12 cellular contexts compared by ENCODE assay signal in the genomic region with DNA sequence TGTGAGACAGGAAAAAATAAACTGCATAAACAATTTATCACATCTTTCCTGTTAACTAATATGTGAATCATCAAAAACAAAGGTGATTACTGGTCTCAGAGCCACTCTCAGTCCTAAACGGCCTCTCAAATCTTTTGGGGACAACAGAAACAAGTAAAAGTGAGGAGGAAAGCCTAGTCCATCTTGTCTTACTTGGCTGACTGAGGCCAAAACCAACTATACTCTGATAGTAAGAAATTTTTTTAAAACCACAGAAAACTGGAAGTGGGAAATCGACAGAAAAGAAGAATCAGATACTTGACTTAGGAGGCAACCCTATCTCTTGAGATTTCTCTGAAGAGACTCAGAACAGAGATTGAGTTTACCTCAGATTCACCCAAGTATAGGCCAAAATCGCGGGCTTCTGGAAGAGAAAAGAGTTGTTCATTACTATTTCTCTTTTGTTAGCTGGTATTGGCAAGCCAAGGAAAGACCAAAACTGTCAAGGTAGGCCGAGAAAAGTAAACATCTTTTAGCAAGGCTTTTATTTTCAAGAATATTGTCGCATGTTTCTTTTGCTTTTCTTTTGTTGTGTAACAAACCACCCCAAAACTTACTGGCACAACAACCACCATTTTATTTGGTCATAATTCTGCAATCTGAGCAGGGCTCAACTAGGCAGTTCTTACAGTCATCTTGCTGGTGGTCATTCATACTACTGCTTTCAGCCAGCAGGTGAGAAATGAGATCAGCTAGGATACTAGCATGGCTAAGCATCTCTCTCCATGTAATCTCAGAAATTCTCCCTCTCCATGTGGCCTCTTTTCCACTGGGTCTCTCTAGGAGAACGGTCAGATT. TPM values are rescaled to one million over a fixed set of nuclear protein-coding genes. Genes with fewer than 3 reads are reported as not detected.
DNase-seq lines count a peak whose midpoint lies in the region; ATAC-seq, FAIRE-seq and TF ChIP-seq lines count a peak whose summit lies in the region.
"Had no signal": no experiment of that assay in that cellular context is flagged by ENCODE, and none has a peak within 500 bp of the region (broad histone marks: within the 10 kb centered on the region; RNA-seq: fewer than 3 reads in every experiment).

No MANE protein-coding gene starts in this region.

- H2AFZ ChIP-seq in H1 (ENCODE audit: low read length) = no peak overlapping the region

- no peaks in the 10 kb centered on the region for H3K23me2 ChIP-seq in H1 (ENCODE audit: low read depth, low read length)

- H3K36me3 ChIP-seq in H1 (ENCODE audit: control insufficient read depth in 2 of 4, insufficient read depth in 4 of 4, low read length in 3 of 4) = peaks cover 0 to 2% (median 0%) of the 10 kb centered on the region in 4 experiments; a peak in 1 of 8 replicates

- peaks cover 0 to 10% (median 6%) of the 10 kb centered on the region in 4 experiments; a peak in 4 of 7 replicates for H3K4me1 ChIP-seq in H1 (replicated peaks in 1 of 4; ENCODE audit: control insufficient read depth in 3 of 4, insufficient read depth in 4 of 4, low read length in 3 of 4)

- POLR2A ChIA-PET in H1 (lab: Charles Lee; ENCODE audit: partially characterized antibody) = interaction anchor here (1.5 kb wide), 1 partner anchor 47 kb away, joined by 4 read pairs; no protein-coding TSS in a partner anchor

- no peak overlapping the region for H2BK120ac ChIP-seq in H1 (replicated peaks; ENCODE audit: low read depth, low read length)

- DNase-seq in H1 (ENCODE audit: low read depth in 1 of 2, low spot score in 2 of 2) (no peak), Right ventricle myocardium superior (no peak), foreskin fibroblast (no peak), midbrain (lab: John Stamatoyannopoulos, UW) (no peak)
- DNase-seq: activated CD4-positive, CD25-positive, alpha-beta regulatory T cell treated with anti-CD3 and anti-CD28 coated beads, Interleukin-2, amount 50 U/mL, for 72 hours; effector CD4-positive, alpha-beta T cell; stimulated activated CD4-positive, alpha-beta T cell treated with anti-CD3 and anti-CD28 coated beads, Interleukin-2, amount 100 ng/mL, for 24 hours had no signal

- H2BK12ac ChIP-seq in H1 (ENCODE audit: low read depth, low read length) = no peak overlapping the region

- 0 out of 4 replicates have a peak, but pooled peaks cover 0 to under 1% of the 10 kb centered on the region in 2 experiments for H3K79me2 ChIP-seq in H1 (ENCODE audit: control insufficient read depth in 1 of 2, insufficient read depth in 2 of 2, low read length in 2 of 2)

- no peak overlapping the region for H3K56ac ChIP-seq in H1 (replicated peaks; ENCODE audit: insufficient read length, low read depth, low read length)

- FAIRE-seq in H1 (lab: Jason Lieb, UNC) = peak; percentile 70

- no peak for TF ChIP-seq RAD21 in H1 (IDR thresholded peaks at IDR 0.05 in 1 of 2, conservative IDR thresholded peaks at IDR 0.05 in 1 of 2; ENCODE audit: low read depth in 2 of 2, low read length in 2 of 2)

- no peaks in the 10 kb centered on the region for H4K20me1 ChIP-seq in H1 (replicated peaks in 1 of 2; ENCODE audit: control insufficient read depth in 1 of 2, insufficient read depth in 2 of 2, low read length in 2 of 2)

- no peak overlapping the region for H4K91ac ChIP-seq in H1 (replicated peaks; ENCODE audit: insufficient read length, low read length)

- CTCF ChIA-PET in H1 (lab: Charles Lee; ENCODE audit: partially characterized antibody) = interaction anchor here (0.6 to 2.0 kb wide), 3 partner anchors 12 to 239 kb away, joined by 3 to 10 read pairs (median 4); no protein-coding TSS in a partner anchor

- H3K4me3 ChIP-seq in H1 (ENCODE audit: extremely low read depth in 1 of 4, insufficient read depth in 2 of 4, low read depth in 3 of 4, low read length in 4 of 4) (no peak overlapping the region), foreskin fibroblast (ENCODE audit: low read depth in 1 of 2, low read length in 2 of 2) (no peak overlapping the region)
- H3K4me3 ChIP-seq: lung had no signal

- no peak overlapping the region for H2BK5ac ChIP-seq in H1 (ENCODE audit: low read depth, low read length)

- H3K4me2 ChIP-seq in H1 (ENCODE audit: insufficient read depth in 1 of 2, low read depth in 2 of 2, low read length in 2 of 2) = no peak overlapping the region

- H3K14ac ChIP-seq in H1 (ENCODE audit: insufficient read length) = no peak overlapping the region

- H4K5ac ChIP-seq in H1 (ENCODE audit: insufficient read length, low read depth, low read length) = no peak overlapping the region

- no peak overlapping the region for H3K27ac ChIP-seq in H1 (ENCODE audit: low read depth, low read length)

- H3K79me1 ChIP-seq in H1 (ENCODE audit: low read depth, low read length) = 0 out of 2 replicates have a peak, but pooled peaks cover 2% of the 10 kb centered on the region

- intact Hi-C loops in Right ventricle myocardium superior (cut with DNase I) = no loop called here

- no peaks in the 10 kb centered on the region for H3K9me3 ChIP-seq in H1 (ENCODE audit: insufficient read depth in 2 of 2, low read depth in 1 of 2, low read length in 1 of 2)

- no peaks in the 10 kb centered on the region for H3K27me3 ChIP-seq in H1 (replicated peaks in 1 of 4; ENCODE audit: control insufficient read depth in 3 of 4, extremely low read depth in 1 of 4, insufficient read depth in 3 of 4, low read length in 3 of 4)

- H3K23ac ChIP-seq in H1 (ENCODE audit: insufficient read length) = no peak overlapping the region

- no peak for TF ChIP-seq EP300 in H1 (IDR thresholded peaks at IDR 0.05; ENCODE audit: borderline replicate concordance in 1 of 2, low read depth in 2 of 2, low read length in 2 of 2)

- WGBS in H1 (ENCODE audit: extremely low coverage in 1 of 2, insufficient coverage in 1 of 2, insufficient read length in 1 of 2, insufficient replicate concordance in 2 of 2, low coverage in 1 of 2, low lambda C conversion rate in 2 of 2, missing lambda C conversion rate in 1 of 2), 2 experiments = 85% methylated on average over 7 of the region's 7 CpGs; no CpG with 5 or more reads in 1 of the 2 experiments

- peak in 1 of 3 experiments; percentile 12; a peak in 1 of 4 replicates for TF ChIP-seq CTCF in H1 (IDR thresholded peaks at IDR 0.05; ENCODE audit: control extremely low read depth in 1 of 3, insufficient read depth in 1 of 3, low read depth in 1 of 3, low read length in 3 of 3)
- no peak for TF ChIP-seq CTCF in foreskin fibroblast (IDR thresholded peaks at IDR 0.05; ENCODE audit: low read depth, low read length)

- no peak overlapping the region for H2AK5ac ChIP-seq in H1 (ENCODE audit: low read depth, low read length)

- TF ChIP-seq POLR2A in GM18505 (IDR thresholded peaks at IDR 0.05; ENCODE audit: borderline replicate concordance, extremely low read depth, insufficient read depth, insufficient read length) (no peak), H1 (IDR thresholded peaks at IDR 0.05; ENCODE audit: control extremely low read depth in 1 of 2, low read depth in 2 of 2, low read length in 2 of 2) (no peak)

- no peak overlapping the region for H2BK20ac ChIP-seq in H1 (ENCODE audit: low read length)

- no peak overlapping the region for H3K9ac ChIP-seq in H1 (replicated peaks in 1 of 4; ENCODE audit: extremely low read depth in 1 of 4, low read depth in 3 of 4, low read length in 3 of 4)

- ATAC-seq in GM18505 (IDR thresholded peaks at IDR 0.05; ENCODE audit: unreplicated experiment) (peak; percentile 48), GM21447 (IDR thresholded peaks at IDR 0.05; ENCODE audit: unreplicated experiment) (peak; percentile 34), HG03469 (IDR thresholded peaks at IDR 0.05; ENCODE audit: unreplicated experiment) (peak; percentile 41), Right ventricle myocardium superior (ENCODE audit: poor library complexity) (no peak), GM19035 (IDR thresholded peaks at IDR 0.05; ENCODE audit: unreplicated experiment) (no peak)

- H3K4ac ChIP-seq in H1 (replicated peaks; ENCODE audit: insufficient read length, low read depth, low read length) = no peak overlapping the region

- no peak overlapping the region for H3K18ac ChIP-seq in H1 (ENCODE audit: extremely low read depth, low read length)

- H4K8ac ChIP-seq in H1 (ENCODE audit: extremely low read depth, insufficient read depth, low read length) = no peak overlapping the region

- no peak overlapping the region for H2BK15ac ChIP-seq in H1 (ENCODE audit: low read length)

TF ChIP-seq in H1, 55 proteins besides CTCF, POLR2A, EP300 and RAD21:
- no peak for TF ChIP-seq BACH1 (IDR thresholded peaks at IDR 0.05; ENCODE audit: low read length)
- TF ChIP-seq SIX5 (IDR thresholded peaks at IDR 0.05; ENCODE audit: low read depth, low read length) = no peak
- TF ChIP-seq BCL11A (IDR thresholded peaks at IDR 0.05; ENCODE audit: low read depth in 2 of 2, low read length in 2 of 2) = no peak
- TF ChIP-seq SUZ12 (IDR thresholded peaks at IDR 0.05; ENCODE audit: low read length) = no peak
- TF ChIP-seq CTBP2 (IDR thresholded peaks at IDR 0.05; ENCODE audit: borderline replicate concordance, insufficient read depth, insufficient read length, low read length) = no peak
- TF ChIP-seq, protein P1, sequence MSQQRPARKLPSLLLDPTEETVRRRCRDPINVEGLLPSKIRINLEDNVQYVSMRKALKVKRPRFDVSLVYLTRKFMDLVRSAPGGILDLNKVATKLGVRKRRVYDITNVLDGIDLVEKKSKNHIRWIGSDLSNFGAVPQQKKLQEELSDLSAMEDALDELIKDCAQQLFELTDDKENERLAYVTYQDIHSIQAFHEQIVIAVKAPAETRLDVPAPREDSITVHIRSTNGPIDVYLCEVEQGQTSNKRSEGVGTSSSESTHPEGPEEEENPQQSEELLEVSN (IDR thresholded peaks at IDR 0.05) = no peak
- no peak for TF ChIP-seq SIN3A (conservative IDR thresholded peaks at IDR 0.05 in 1 of 2, IDR thresholded peaks at IDR 0.05 in 1 of 2; ENCODE audit: low read depth in 1 of 2, low read length in 2 of 2)
- TF ChIP-seq BRCA1 (IDR thresholded peaks at IDR 0.05; ENCODE audit: low read depth, low read length) = no peak
- TF ChIP-seq RFX5 (IDR thresholded peaks at IDR 0.05; ENCODE audit: borderline replicate concordance, low read depth, low read length) = no peak

RNA-seq across cellular contexts. Expression of a gene that starts 46.1 kb away (rescaled TPM):
- 19.6 and 22.6 TPM in 2 replicates for total RNA-seq in H1 (2021; fragmentation: NEBNext Ultra II Directional; extraction: Animal tissue kit (Norgen Biotek cat#: 25700))
- 4.0 and 4.9 TPM in 2 replicates for polyA plus RNA-seq in H1 (2011; rRNA removed)
- 6.9 TPM for polyA plus RNA-seq in H1 (2011; cell fraction: cytosol; rRNA removed)
- polyA plus RNA-seq in H1 (2011; cell fraction: nucleus; rRNA removed) = 29.8 TPM
- 4.1 to 9.0 TPM (median 6.4 TPM) in 4 replicates for polyA plus RNA-seq in H1 (2012, experiment 1 of 2)
- polyA plus RNA-seq in H1 (2012, experiment 2 of 2) = 0.31 TPM
- 4.1 TPM for polyA plus RNA-seq in H1 (2013, experiment 1 of 2)
- 3.4 TPM for polyA plus RNA-seq in H1 (2013, experiment 2 of 2)
- polyA minus RNA-seq in H1 (2011; rRNA and poly(A)+ RNA removed) = 126 and 131 TPM in 2 replicates
- 17.4 TPM for polyA minus RNA-seq in H1 (2011; cell fraction: cytosol; rRNA and poly(A)+ RNA removed)
- polyA minus RNA-seq in H1 (2011; cell fraction: nucleus; rRNA and poly(A)+ RNA removed) = 149 TPM
- total RNA-seq in Right ventricle myocardium superior = 3.7 TPM

Comparison
In these comparisons a context has a peak if more than half of its experiments do, and no peak if none do; other contexts are left out.
1. ATAC-seq: peak in GM18505 (single experiment), GM21447 (single experiment) and HG03469 (single experiment); none in Right ventricle myocardium superior (single experiment) and GM19035 (single experiment).